ENCODE assay signal across 8 cellular contexts in genomic region chr19:24033308-24033961, GRCh38.
A peak's percentile ranks its signal among the peaks of the same experiment; 100 is the strongest.
DNase-seq lines count a peak whose midpoint lies in the region; ATAC-seq and TF ChIP-seq lines count a peak whose summit lies in the region.

No MANE protein-coding gene starts in this region.

- H4K20me1 ChIP-seq in DOHH2 (ENCODE audit: control insufficient read depth, insufficient read depth, low read depth, low read length) = no peaks in the 10 kb centered on the region

- H3K4me3 ChIP-seq in DOHH2 (ENCODE audit: low read length) (peak overlapping the region; percentile 80), neuron (ENCODE audit: low read length) (peak overlapping the region; percentile 79)

- H3F3A ChIP-seq in DOHH2 (ENCODE audit: control insufficient read depth, insufficient read depth) = no peaks in the 10 kb centered on the region

- H2AFZ ChIP-seq in neuron (ENCODE audit: low read depth, low read length) = peak overlapping the region; percentile 55

- peak; percentile 96 for ATAC-seq in GM21786 (IDR thresholded peaks at IDR 0.05; ENCODE audit: unreplicated experiment)

- DNase-seq in SHP77 (lab: John Stamatoyannopoulos, UW) (peak; percentile 84 to 91), foreskin melanocyte (peak; percentile 91), stromal cell of bone marrow (ENCODE audit: low read depth) (peak; percentile 91)
- DNase-seq in activated gamma-delta T cell treated with anti-CD3 and anti-CD28 coated beads, Interleukin-2, amount 50 U/mL, for 16 hours (ENCODE audit: low read depth) = peak; percentile 64

- H3K27ac ChIP-seq in DOHH2 (ENCODE audit: low read depth, low read length) (peak overlapping the region; percentile 59), KOPT-K1 (ENCODE audit: low read depth, low read length, poor library complexity, severe bottlenecking) (peak overlapping the region; percentile 89)

- peak overlapping the region; percentile 87 for H3K4me2 ChIP-seq in DOHH2 (ENCODE audit: low read length)

- H3K9me3 ChIP-seq in DOHH2 (ENCODE audit: control insufficient read depth, insufficient read depth, low read length) = no peaks in the 10 kb centered on the region
- H3K9me3 ChIP-seq in KOPT-K1 (ENCODE audit: insufficient read depth, low read length, poor library complexity, severe bottlenecking) = peaks cover 16% of the 10 kb centered on the region
- H3K9me3 ChIP-seq in neuron (ENCODE audit: low read length) = peaks cover 17% of the 10 kb centered on the region

- H3K4me1 ChIP-seq in DOHH2 (ENCODE audit: control insufficient read depth, low read length) = peaks cover 10% of the 10 kb centered on the region
- H3K4me1 ChIP-seq in neuron (ENCODE audit: insufficient read depth, low read length) = peaks cover 11% of the 10 kb centered on the region

- peak; percentile 19 for TF ChIP-seq CTCF in DOHH2 (IDR thresholded peaks at IDR 0.05; ENCODE audit: low read depth, low read length, poor library complexity, severe bottlenecking)

- H3K79me2 ChIP-seq in DOHH2 (ENCODE audit: control insufficient read depth, low read length) = peaks cover 46% of the 10 kb centered on the region

- H3K27me3 ChIP-seq in DOHH2 (ENCODE audit: control insufficient read depth, low read length) = no peaks in the 10 kb centered on the region
- no peaks in the 10 kb centered on the region for H3K27me3 ChIP-seq in neuron (ENCODE audit: insufficient read depth, low read length)

- H3K36me3 ChIP-seq in DOHH2 (ENCODE audit: control insufficient read depth, low read length) = peaks cover 25% of the 10 kb centered on the region
- peaks cover 32% of the 10 kb centered on the region for H3K36me3 ChIP-seq in KOPT-K1 (ENCODE audit: insufficient read depth, low read length)
- H3K36me3 ChIP-seq in neuron (ENCODE audit: insufficient read depth, low read length) = peaks cover 24% of the 10 kb centered on the region

- H3K9me2 ChIP-seq in DOHH2 (replicated peaks; ENCODE audit: control insufficient read depth, low read length) = no peaks in the 10 kb centered on the region

Comparison
In these comparisons a context has a peak if more than half of its experiments do, and no peak if none do; other contexts are left out.
1. Peak in every context shown above with its lines: DNase-seq, ATAC-seq, H3K4me3 ChIP-seq and H3K27ac ChIP-seq.